ENCODE assay signal across 18 cellular contexts in genomic region chr2:221049950-221050349, GRCh38.
DNase-seq lines count a peak whose midpoint lies in the region; ATAC-seq lines count a peak whose summit lies in the region.
"Had no signal": no experiment of that assay in that cellular context is flagged by ENCODE, and none has a peak within 500 bp of the region (broad histone marks: within the 10 kb centered on the region; RNA-seq: fewer than 3 reads in every experiment).

No MANE protein-coding gene starts in this region.

- ATAC-seq in GM18907 (IDR thresholded peaks at IDR 0.05; ENCODE audit: unreplicated experiment) (peak; percentile 84), GM21717 (IDR thresholded peaks at IDR 0.05; ENCODE audit: unreplicated experiment) (peak; percentile 51), HG03280 (IDR thresholded peaks at IDR 0.05; ENCODE audit: unreplicated experiment) (peak; percentile 52), HG03520 (IDR thresholded peaks at IDR 0.05; ENCODE audit: unreplicated experiment) (no peak)
- ATAC-seq: foreskin keratinocyte, K562 had no signal

- H3K4me3 ChIP-seq in skeletal muscle cell (ENCODE audit: low read depth, low read length), result no peak overlapping the region
- H3K4me3 ChIP-seq: coronary artery, K562, skin epidermis, thoracic aorta had no signal

- DNase-seq in skeletal muscle cell (ENCODE audit: low read depth) (peak; percentile 16), kidney glomerular epithelial cell (lab: John Stamatoyannopoulos, UW) (no peak), activated T-cell treated with anti-CD3 and anti-CD28 coated beads for 4 hours (no peak)
- DNase-seq: activated CD4-positive, alpha-beta T cell treated with anti-CD3 and anti-CD28 coated beads, Interleukin-2, amount 10 ng/mL, durations not matched to agents 7 days and 5 days; activated naive CD4-positive, alpha-beta T cell treated with anti-CD3 and anti-CD28 coated beads, Interleukin-2, amount 10 ng/mL, durations not matched to agents 7 days and 5 days; activated T-cell treated with anti-CD3 and anti-CD28 coated beads, Interleukin-2, amount 50 U/mL, for 1 hour; foreskin keratinocyte; NCI-H1092 treated with DMSO at 0.1 percent for 48 hours; NCI-H748 treated with DMSO at 0.1 percent for 48 hours; stimulated activated CD4-positive, alpha-beta T cell treated with anti-CD3 and anti-CD28 coated beads, Interleukin-4, amount 100 ng/mL, for 4 hours had no signal
